26 cellular contexts compared by ENCODE assay signal in the genomic region with DNA sequence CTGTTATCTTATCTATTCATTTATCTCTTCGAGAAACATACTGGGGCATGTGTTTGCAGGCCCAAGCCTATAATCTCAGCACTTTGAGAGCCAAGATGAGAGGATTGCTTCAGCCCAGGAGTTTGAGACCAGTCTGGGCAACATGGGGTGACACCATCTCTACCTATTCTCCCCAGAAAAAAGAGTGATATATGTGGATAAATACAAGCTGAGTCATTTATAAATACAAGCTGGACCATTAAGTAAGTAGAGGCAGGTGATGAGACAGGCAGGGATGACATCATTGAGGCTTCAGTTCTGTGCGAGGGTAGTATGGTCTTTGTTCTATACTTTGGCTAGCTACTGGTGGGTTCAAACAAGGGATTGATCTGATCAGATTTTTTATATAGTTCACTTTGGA.
"Had no signal": no experiment of that assay in that cellular context is flagged by ENCODE, and none has a peak within 500 bp of the region (broad histone marks: within the 10 kb centered on the region; RNA-seq: fewer than 3 reads in every experiment).

No MANE protein-coding gene starts in this region.

- H3K9me3 Mint-ChIP-seq: activated CD8-positive, alpha-beta T cell treated with anti-CD3 and anti-CD28 coated beads for 36 hours; activated naive CD4-positive, alpha-beta T cell treated with anti-CD3 and anti-CD28 coated beads, Interleukin-2, amount 10 ng/mL, durations not matched to agents 7 days and 5 days; activated T-cell treated with anti-CD3 and anti-CD28 coated beads, Interleukin-2, amount 50 U/mL, for 72 hours; T-cell had no signal

- H3K27me3 Mint-ChIP-seq: activated CD8-positive, alpha-beta T cell treated with anti-CD3 and anti-CD28 coated beads for 36 hours; activated naive CD4-positive, alpha-beta T cell treated with anti-CD3 and anti-CD28 coated beads, Interleukin-2, amount 10 ng/mL, durations not matched to agents 7 days and 5 days; activated naive CD8-positive, alpha-beta T cell treated with anti-CD3 and anti-CD28 coated beads for 36 hours; T-cell had no signal

- DNase-seq: activated CD4-positive, alpha-beta T cell treated with anti-CD3 and anti-CD28 coated beads for 4 hours; activated CD8-positive, alpha-beta memory T cell treated with anti-CD3 and anti-CD28 coated beads, Interleukin-2, amount 50 U/mL, for 4 hours; activated CD8-positive, alpha-beta T cell treated with anti-CD3 and anti-CD28 coated beads for 36 hours; activated gamma-delta T cell treated with Interleukin-2 at 50 U/mL for 16 hours; activated naive CD4-positive, alpha-beta T cell treated with anti-CD3 and anti-CD28 coated beads, Interleukin-2, amount 10 ng/mL, durations not matched to agents 7 days and 5 days; activated naive CD8-positive, alpha-beta T cell treated with anti-CD3 and anti-CD28 coated beads for 36 hours; activated T-cell treated with anti-CD3 and anti-CD28 coated beads, Interleukin-2, amount 50 U/mL, for 72 hours; caudate nucleus; MG63; NCI-H1092 treated with DMSO at 0.1 percent for 48 hours; NCI-H1417 treated with DMSO at 0.1 percent for 48 hours; NCI-H1694; NCI-H2029 treated with DMSO at 0.1 percent for 48 hours; NCI-H345; NCI-H510A; NCI-H526 treated with DMSO at 0.1 percent for 48 hours; NCI-H82; NK-92 treated with Interleukin-12 subunit alpha and Interleukin-12 subunit beta, amount 100 ng/mL, for 24 hours; OCI-M1; RPMI8226; T-cell; WERI-Rb-1 had no signal

- ATAC-seq: activated CD4-positive, CD25-positive, alpha-beta regulatory T cell treated with anti-CD3 and anti-CD28 coated beads, Interleukin-2, amount 50 U/mL, for 24 hours; activated CD8-positive, alpha-beta T cell treated with anti-CD3 and anti-CD28 coated beads for 36 hours; activated T-cell treated with anti-CD3 and anti-CD28 coated beads, Interleukin-2, amount 50 U/mL, for 72 hours; Panc1; Right ventricle myocardium inferior; T-cell had no signal

- H3K4me3 Mint-ChIP-seq: activated CD8-positive, alpha-beta T cell treated with anti-CD3 and anti-CD28 coated beads for 36 hours; activated naive CD4-positive, alpha-beta T cell treated with anti-CD3 and anti-CD28 coated beads, Interleukin-2, amount 10 ng/mL, durations not matched to agents 7 days and 5 days; activated naive CD8-positive, alpha-beta T cell treated with anti-CD3 and anti-CD28 coated beads for 36 hours; activated T-cell treated with anti-CD3 and anti-CD28 coated beads, Interleukin-2, amount 50 U/mL, for 72 hours; T-cell had no signal

- H3K36me3 Mint-ChIP-seq: activated naive CD8-positive, alpha-beta T cell treated with anti-CD3 and anti-CD28 coated beads for 36 hours had no signal

- H3K27ac Mint-ChIP-seq: activated CD8-positive, alpha-beta T cell treated with anti-CD3 and anti-CD28 coated beads for 36 hours; activated naive CD4-positive, alpha-beta T cell treated with anti-CD3 and anti-CD28 coated beads, Interleukin-2, amount 10 ng/mL, durations not matched to agents 7 days and 5 days; activated naive CD8-positive, alpha-beta T cell treated with anti-CD3 and anti-CD28 coated beads for 36 hours; activated T-cell treated with anti-CD3 and anti-CD28 coated beads, Interleukin-2, amount 50 U/mL, for 72 hours; activated T-helper 2 cell treated with anti-CD3 and anti-CD28 coated beads, Interferon-gamma antibody, Interleukin-2, Interleukin-4, amounts not matched to agents 10 μg/mL and 5 μg/mL and 100 μg/mL, durations not matched to agents 14 hours and 24 hours and 36 hours; T-cell had no signal

- H3K4me1 Mint-ChIP-seq: activated naive CD8-positive, alpha-beta T cell treated with anti-CD3 and anti-CD28 coated beads for 36 hours had no signal
